Comparison of ENCODE assay signal across 13 cellular contexts in genomic region chr21:46185717-46186116, GRCh38. TPM values are rescaled to one million over a fixed set of nuclear protein-coding genes. Genes with fewer than 3 reads are reported as not detected.
DNase-seq lines count a peak whose midpoint lies in the region; ATAC-seq and TF ChIP-seq lines count a peak whose summit lies in the region.
"Had no signal": no experiment of that assay in that cellular context is flagged by ENCODE, and none has a peak within 500 bp of the region (broad histone marks: within the 10 kb centered on the region; RNA-seq: fewer than 3 reads in every experiment).

No MANE protein-coding gene starts in this region.

- H3K9ac ChIP-seq in SK-N-MC (ENCODE audit: insufficient read length), result peak overlapping the region; percentile 72

- no peaks in the 10 kb centered on the region for H3K9me3 Mint-ChIP-seq in activated CD4-positive, alpha-beta T cell treated with anti-CD3 and anti-CD28 coated beads, Interleukin-2, amount 10 ng/mL, durations not matched to agents 24 days and 14 days
- H3K9me3 Mint-ChIP-seq in stimulated activated memory B cell treated with anti-CD40 and anti-IgM and Interleukin-4, amounts not matched to agents 10 μg/mL and 1 μg/mL and 100 μg/mL, for 72 hours, result no peaks in the 10 kb centered on the region
- H3K9me3 Mint-ChIP-seq: activated naive CD4-positive, alpha-beta T cell treated with anti-CD3 and anti-CD28 coated beads, Interleukin-2, amount 50 U/mL, for 24 hours had no signal

- H3K27me3 Mint-ChIP-seq in activated CD4-positive, alpha-beta T cell treated with anti-CD3 and anti-CD28 coated beads, Interleukin-2, amount 10 ng/mL, durations not matched to agents 24 days and 14 days, result no peaks in the 10 kb centered on the region
- no peaks in the 10 kb centered on the region for H3K27me3 Mint-ChIP-seq in stimulated activated memory B cell treated with anti-CD40 and anti-IgM and Interleukin-4, amounts not matched to agents 10 μg/mL and 1 μg/mL and 100 μg/mL, for 72 hours
- H3K27me3 Mint-ChIP-seq: activated naive CD4-positive, alpha-beta T cell treated with anti-CD3 and anti-CD28 coated beads, Interleukin-2, amount 50 U/mL, for 24 hours had no signal

- no peak for TF ChIP-seq EP300 in esophagus muscularis mucosa (IDR thresholded peaks at IDR 0.05)

- DNase-seq in activated CD4-positive, alpha-beta T cell treated with anti-CD3 and anti-CD28 coated beads, Interleukin-2, amount 10 ng/mL, durations not matched to agents 24 days and 14 days, result peak; percentile 52
- DNase-seq in activated CD4-positive, alpha-beta T cell treated with anti-CD3 and anti-CD28 coated beads for 1 hour, result no peak
- no peak for DNase-seq in SK-N-MC (ENCODE audit: low read depth, low spot score)
- peak; percentile 55 for DNase-seq in esophagus muscularis mucosa (ENCODE audit: extremely low spot score)
- no peak for DNase-seq in NCI-H2227 (lab: John Stamatoyannopoulos, UW; ENCODE audit: unreplicated experiment)
- no peak for DNase-seq in stimulated activated naive CD4-positive, alpha-beta T cell (lab: John Stamatoyannopoulos, UW)
- DNase-seq: DND-41, NCI-H187, PC-9 had no signal

- H3K27ac Mint-ChIP-seq in activated CD4-positive, alpha-beta T cell treated with anti-CD3 and anti-CD28 coated beads, Interleukin-2, amount 10 ng/mL, durations not matched to agents 24 days and 14 days, result no peak overlapping the region
- H3K27ac Mint-ChIP-seq in stimulated activated memory B cell treated with anti-CD40 and anti-IgM and Interleukin-4, amounts not matched to agents 10 μg/mL and 1 μg/mL and 100 μg/mL, for 72 hours, result no peak overlapping the region
- H3K27ac Mint-ChIP-seq: activated naive CD4-positive, alpha-beta T cell treated with anti-CD3 and anti-CD28 coated beads, Interleukin-2, amount 50 U/mL, for 24 hours had no signal

- H3K36me3 Mint-ChIP-seq in activated CD4-positive, alpha-beta T cell treated with anti-CD3 and anti-CD28 coated beads, Interleukin-2, amount 10 ng/mL, durations not matched to agents 24 days and 14 days (ENCODE audit: low read depth), result no peaks in the 10 kb centered on the region
- peaks cover 12% of the 10 kb centered on the region for H3K36me3 Mint-ChIP-seq in stimulated activated memory B cell treated with anti-CD40 and anti-IgM and Interleukin-4, amounts not matched to agents 10 μg/mL and 1 μg/mL and 100 μg/mL, for 72 hours
- H3K36me3 Mint-ChIP-seq: activated naive CD4-positive, alpha-beta T cell treated with anti-CD3 and anti-CD28 coated beads, Interleukin-2, amount 50 U/mL, for 24 hours had no signal

- 91% methylated on average over 7 of the region's 7 CpGs for WGBS in esophagus muscularis mucosa

- no peak for ATAC-seq in stimulated activated memory B cell treated with anti-CD40 and anti-IgM and Interleukin-4, amounts not matched to agents 10 μg/mL and 1 μg/mL and 100 μg/mL, for 72 hours
- ATAC-seq in HG03460 (IDR thresholded peaks at IDR 0.05; ENCODE audit: unreplicated experiment), result no peak

- H3K27me3 ChIP-seq in esophagus muscularis mucosa, result peaks cover 0 to 20% (median 0%) of the 10 kb centered on the region in 4 donors

- H3K4me1 Mint-ChIP-seq in activated CD4-positive, alpha-beta T cell treated with anti-CD3 and anti-CD28 coated beads, Interleukin-2, amount 10 ng/mL, durations not matched to agents 24 days and 14 days, result peaks cover 7% of the 10 kb centered on the region
- peaks cover 6% of the 10 kb centered on the region for H3K4me1 Mint-ChIP-seq in stimulated activated memory B cell treated with anti-CD40 and anti-IgM and Interleukin-4, amounts not matched to agents 10 μg/mL and 1 μg/mL and 100 μg/mL, for 72 hours
- H3K4me1 Mint-ChIP-seq: activated naive CD4-positive, alpha-beta T cell treated with anti-CD3 and anti-CD28 coated beads, Interleukin-2, amount 50 U/mL, for 24 hours had no signal

- peaks cover 33 to 63% (median 40%) of the 10 kb centered on the region in 4 donors for H3K4me1 ChIP-seq in esophagus muscularis mucosa

- H3K4me3 Mint-ChIP-seq in activated CD4-positive, alpha-beta T cell treated with anti-CD3 and anti-CD28 coated beads, Interleukin-2, amount 10 ng/mL, durations not matched to agents 24 days and 14 days, result peak overlapping the region; percentile 91
- H3K4me3 Mint-ChIP-seq in stimulated activated memory B cell treated with anti-CD40 and anti-IgM and Interleukin-4, amounts not matched to agents 10 μg/mL and 1 μg/mL and 100 μg/mL, for 72 hours, result peak overlapping the region; percentile 9

- no peak for TF ChIP-seq POLR2A in esophagus muscularis mucosa (IDR thresholded peaks at IDR 0.05; ENCODE audit: low read depth)

- no peak for TF ChIP-seq CTCF in esophagus muscularis mucosa (IDR thresholded peaks at IDR 0.05)

- intact Hi-C loops in activated CD4-positive, alpha-beta T cell treated with anti-CD3 and anti-CD28 coated beads, Interleukin-2, amount 10 ng/mL, durations not matched to agents 24 days and 14 days (cut with micrococcal nuclease), result loop anchor here (5.0 kb wide), 1 partner anchor 1848 kb away; the partner anchor contains the start of gene CFAP410
- intact Hi-C loops in esophagus muscularis mucosa (cut with DNase I), result loop anchor here (5.0 kb wide), 1 partner anchor 42 kb away; the partner anchor contains the start of gene LSS

- H3K4me3 ChIP-seq in SK-N-MC (peak overlapping the region; percentile 100), esophagus muscularis mucosa (peak overlapping the region in 1 of 4 donors; percentile 71)

- H3K36me3 ChIP-seq in SK-N-MC (ENCODE audit: insufficient read depth, low read length) (peaks cover 22% of the 10 kb centered on the region; the same call in 1 of the 2 replicates), esophagus muscularis mucosa (peaks cover 0 to 19% (median 12%) of the 10 kb centered on the region in 4 donors)

- H3K27ac ChIP-seq in SK-N-MC, result peak overlapping the region; percentile 76; the same call in 1 of the 2 replicates
- peak overlapping the region in 2 of 4 donors; percentile 77 to 91 for H3K27ac ChIP-seq in esophagus muscularis mucosa (replicated peaks in 1 of 4)
- H3K27ac ChIP-seq: PC-9 had no signal

- no peaks in the 10 kb centered on the region for H3K9me3 ChIP-seq in SK-N-MC (ENCODE audit: low read depth, low read length)
- H3K9me3 ChIP-seq in esophagus muscularis mucosa, result no peaks in the 10 kb centered on the region

RNA-seq across cellular contexts. Expression of gene SPATC1L, which starts 1.5 kb away (rescaled TPM):
- 10.8 and 12.0 TPM in 2 replicates for total RNA-seq in activated CD4-positive, alpha-beta T cell treated with anti-CD3 and anti-CD28 coated beads, Interleukin-2, amount 10 ng/mL, durations not matched to agents 24 days and 14 days
- total RNA-seq in esophagus muscularis mucosa, result 10 to 100 TPM in 1 of 4 donors, 1 to 10 TPM in 3; 1.3 to 22.0 (median 7.0) TPM

RNA-seq across cellular contexts. Expression of gene FTCD, which starts 30.3 kb away (rescaled TPM):
- 0.30 and 0.43 TPM in 2 replicates for total RNA-seq in activated CD4-positive, alpha-beta T cell treated with anti-CD3 and anti-CD28 coated beads, Interleukin-2, amount 10 ng/mL, durations not matched to agents 24 days and 14 days
- 1 to 10 TPM in 2 of 4 donors, under 1 TPM in 1, not detected in 1; 0.26 to 2.5 (median 1.2) TPM for total RNA-seq in esophagus muscularis mucosa
- total RNA-seq: dermis microvascular lymphatic vessel endothelial cell had no signal

RNA-seq across cellular contexts. Expression of gene LSS, which starts 42.9 kb away (rescaled TPM):
- total RNA-seq in activated CD4-positive, alpha-beta T cell treated with anti-CD3 and anti-CD28 coated beads, Interleukin-2, amount 10 ng/mL, durations not matched to agents 24 days and 14 days, result 19.7 and 23.1 TPM in 2 replicates
- 10 to 100 TPM; 45.3 to 66.3 (median 53.1) TPM for total RNA-seq in esophagus muscularis mucosa

Comparison
In these comparisons a context has a peak if more than half of its experiments do, and no peak if none do; other contexts are left out.
1. DNase-seq: peak in activated CD4-positive, alpha-beta T cell treated with anti-CD3 and anti-CD28 coated beads, Interleukin-2, amount 10 ng/mL, durations not matched to agents 24 days and 14 days (single experiment) and esophagus muscularis mucosa (single experiment); none in activated CD4-positive, alpha-beta T cell treated with anti-CD3 and anti-CD28 coated beads for 1 hour (single experiment), SK-N-MC (single experiment), NCI-H2227 (single experiment) and stimulated activated naive CD4-positive, alpha-beta T cell (0 of 6).